In the genomic region with DNA sequence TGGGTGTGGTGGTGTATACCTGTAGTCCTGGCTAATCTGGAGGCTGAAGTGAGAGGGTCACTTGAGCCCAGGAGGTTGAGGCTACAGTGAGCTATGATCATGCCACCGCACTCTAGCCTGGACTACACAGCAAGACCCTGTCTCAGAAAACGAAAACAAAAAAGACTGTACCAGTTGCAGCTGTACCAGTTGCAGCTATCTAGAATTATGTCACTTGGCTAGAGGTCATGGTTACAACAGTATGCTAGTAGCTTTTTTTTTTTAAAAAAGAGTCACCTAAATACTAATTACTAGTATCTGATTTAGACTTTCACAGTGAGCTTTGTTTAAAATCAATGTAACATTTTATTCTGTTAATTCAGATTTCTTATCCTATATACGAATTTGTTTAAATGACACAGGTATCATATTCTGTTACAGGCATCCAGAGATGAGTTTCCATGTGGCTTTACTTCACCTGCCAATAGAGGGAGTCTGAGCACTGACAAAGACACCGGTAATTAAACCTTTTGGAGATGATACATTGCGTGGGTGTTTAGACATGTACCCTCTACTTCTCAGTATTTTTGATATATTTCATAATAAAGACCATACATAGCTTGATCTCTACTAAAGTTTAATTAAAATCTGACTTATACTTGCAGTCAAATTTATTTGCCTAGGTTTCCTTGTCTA, we compare ENCODE assay signal across 10 cellular contexts.
DNase-seq lines count a peak whose midpoint lies in the region; ATAC-seq, FAIRE-seq and TF ChIP-seq lines count a peak whose summit lies in the region.
"Had no signal": no experiment of that assay in that cellular context is flagged by ENCODE, and none has a peak within 500 bp of the region (broad histone marks: within the 10 kb centered on the region; RNA-seq: fewer than 3 reads in every experiment).

No MANE protein-coding gene starts in this region.

- ATAC-seq in HG02759 (IDR thresholded peaks at IDR 0.05; ENCODE audit: unreplicated experiment): no peak
- ATAC-seq: left ventricle myocardium superior had no signal

- H3K27ac ChIP-seq in kidney (ENCODE audit: low read depth in 2 of 2, low read length in 2 of 2): no peak overlapping the region

- intact Hi-C loops in kidney (cut with DNase I): no loop called here

- CTCF ChIA-PET in activated CD4-positive, alpha-beta T cell treated with anti-CD3 and anti-CD28 coated beads, Interleukin-2, amount 10 ng/mL, durations not matched to agents 7 days and 5 days (lab: Charles Lee): interaction anchor here (0.6 to 1.3 kb wide), 2 partner anchors 14 to 76 kb away, joined by 3 to 4 read pairs; no protein-coding TSS in a partner anchor

- no peak overlapping the region for H3K27ac Mint-ChIP-seq in activated CD4-positive, alpha-beta T cell treated with anti-CD3 and anti-CD28 coated beads, Interleukin-2, amount 10 ng/mL, durations not matched to agents 7 days and 5 days

- peak; percentile 42 for FAIRE-seq in kidney (lab: Jason Lieb, UNC)

- no peaks in the 10 kb centered on the region for H3K4me1 ChIP-seq in kidney (ENCODE audit: control insufficient read depth in 1 of 2, insufficient read depth in 1 of 2, low read depth in 1 of 2, low read length in 2 of 2)

- peak; percentile 7 for DNase-seq in DMS153 (lab: John Stamatoyannopoulos, UW)
- peak; percentile 19 for DNase-seq in H7
- DNase-seq in RPMI7951 (ENCODE audit: low read depth): peak; percentile 0
- DNase-seq in kidney: no peak
- no peak for DNase-seq in activated CD4-positive, alpha-beta T cell treated with anti-CD3 and anti-CD28 coated beads, Interleukin-2, amount 50 U/mL, for 48 hours
- no peak for DNase-seq in amniotic stem cell (lab: John Stamatoyannopoulos, UW)
- no peak for DNase-seq in activated CD4-positive, alpha-beta T cell treated with anti-CD3 and anti-CD28 coated beads, Interleukin-2, amount 10 ng/mL, durations not matched to agents 7 days and 5 days
- DNase-seq: left ventricle myocardium superior had no signal

- no peaks in the 10 kb centered on the region for H3K4me1 Mint-ChIP-seq in activated CD4-positive, alpha-beta T cell treated with anti-CD3 and anti-CD28 coated beads, Interleukin-2, amount 10 ng/mL, durations not matched to agents 7 days and 5 days
- H3K4me1 Mint-ChIP-seq: activated naive CD4-positive, alpha-beta T cell treated with anti-CD3 and anti-CD28 coated beads, Interleukin-2, amount 50 U/mL, for 24 hours had no signal

- no peaks in the 10 kb centered on the region for H3K9me3 Mint-ChIP-seq in activated CD4-positive, alpha-beta T cell treated with anti-CD3 and anti-CD28 coated beads, Interleukin-2, amount 10 ng/mL, durations not matched to agents 7 days and 5 days
- H3K9me3 Mint-ChIP-seq: activated naive CD4-positive, alpha-beta T cell treated with anti-CD3 and anti-CD28 coated beads, Interleukin-2, amount 50 U/mL, for 24 hours had no signal

- peaks cover 25% of the 10 kb centered on the region for H3K36me3 Mint-ChIP-seq in activated CD4-positive, alpha-beta T cell treated with anti-CD3 and anti-CD28 coated beads, Interleukin-2, amount 10 ng/mL, durations not matched to agents 7 days and 5 days (ENCODE audit: low read depth)
- H3K36me3 Mint-ChIP-seq: activated naive CD4-positive, alpha-beta T cell treated with anti-CD3 and anti-CD28 coated beads, Interleukin-2, amount 50 U/mL, for 24 hours had no signal

- H3K9ac ChIP-seq in kidney (ENCODE audit: low read length in 2 of 2): no peak overlapping the region

- H3K9me3 ChIP-seq in kidney (ENCODE audit: control insufficient read depth in 1 of 2, low read length in 2 of 2): no peaks in the 10 kb centered on the region

- H3K27me3 Mint-ChIP-seq in activated CD4-positive, alpha-beta T cell treated with anti-CD3 and anti-CD28 coated beads, Interleukin-2, amount 10 ng/mL, durations not matched to agents 7 days and 5 days: no peaks in the 10 kb centered on the region
- H3K27me3 Mint-ChIP-seq: activated naive CD4-positive, alpha-beta T cell treated with anti-CD3 and anti-CD28 coated beads, Interleukin-2, amount 50 U/mL, for 24 hours had no signal

- POLR2A ChIA-PET in activated CD4-positive, alpha-beta T cell treated with anti-CD3 and anti-CD28 coated beads, Interleukin-2, amount 10 ng/mL, durations not matched to agents 7 days and 5 days (lab: Charles Lee): no interaction called here

- H3K4me3 Mint-ChIP-seq in activated CD4-positive, alpha-beta T cell treated with anti-CD3 and anti-CD28 coated beads, Interleukin-2, amount 10 ng/mL, durations not matched to agents 7 days and 5 days: no peak overlapping the region
- H3K4me3 Mint-ChIP-seq: activated naive CD4-positive, alpha-beta T cell treated with anti-CD3 and anti-CD28 coated beads, Interleukin-2, amount 50 U/mL, for 24 hours had no signal

- H3K4me3 ChIP-seq in H7 (ENCODE audit: insufficient read depth, low read depth, low read length): no peak overlapping the region
- H3K4me3 ChIP-seq in kidney (ENCODE audit: low read length in 2 of 2): no peak overlapping the region

- no peaks in the 10 kb centered on the region for H3K27me3 ChIP-seq in H7 (ENCODE audit: control insufficient read depth, insufficient read depth, low read length)

- no peak for TF ChIP-seq CTCF in kidney (IDR thresholded peaks at IDR 0.05; ENCODE audit: borderline replicate concordance, extremely low read depth, insufficient read depth)

- H3K36me3 ChIP-seq in H7 (replicated peaks; ENCODE audit: control insufficient read depth, insufficient read depth, low read length): no peaks in the 10 kb centered on the region
- H3K36me3 ChIP-seq in kidney (ENCODE audit: control insufficient read depth in 1 of 2, insufficient read depth in 2 of 2, low read length in 2 of 2): no peaks in the 10 kb centered on the region

Comparison
In these comparisons a context has a peak if more than half of its experiments do, and no peak if none do; other contexts are left out.
1. DNase-seq: peak in DMS153 (single experiment), H7 (single experiment) and RPMI7951 (single experiment); none in kidney (single experiment), activated CD4-positive, alpha-beta T cell treated with anti-CD3 and anti-CD28 coated beads, Interleukin-2, amount 50 U/mL, for 48 hours (0 of 2), amniotic stem cell (single experiment) and activated CD4-positive, alpha-beta T cell treated with anti-CD3 and anti-CD28 coated beads, Interleukin-2, amount 10 ng/mL, durations not matched to agents 7 days and 5 days (single experiment).